Comparison of ENCODE assay signal across 8 cellular contexts in genomic region chr11:57566035-57566504, GRCh38. TPM values are rescaled to one million over a fixed set of nuclear protein-coding genes. Genes with fewer than 3 reads are reported as not detected.
DNase-seq lines count a peak whose midpoint lies in the region; ATAC-seq and TF ChIP-seq lines count a peak whose summit lies in the region.

No MANE protein-coding gene starts in this region.

- POLR2A ChIA-PET in activated CD8-positive, alpha-beta T cell treated with anti-CD3 and anti-CD28 coated beads for 36 hours (lab: Charles Lee): interaction anchor here (0.8 to 1.3 kb wide), 5 partner anchors 8 to 140 kb away, joined by 3 to 5 read pairs (median 3); partner anchors contain the start of gene CLP1

- no peaks in the 10 kb centered on the region for H3K36me3 ChIP-seq in neutrophil

- H3K36me3 Mint-ChIP-seq in activated CD8-positive, alpha-beta T cell treated with anti-CD3 and anti-CD28 coated beads for 36 hours (ENCODE audit: low read depth): peaks cover 25% of the 10 kb centered on the region

- intact Hi-C loops in activated CD8-positive, alpha-beta T cell treated with anti-CD3 and anti-CD28 coated beads for 36 hours (cut with micrococcal nuclease): no loop called here

- no peaks in the 10 kb centered on the region for H3K9me3 ChIP-seq in neutrophil

- H3K27ac Mint-ChIP-seq in activated CD8-positive, alpha-beta T cell treated with anti-CD3 and anti-CD28 coated beads for 36 hours: peak overlapping the region; percentile 98

- peak overlapping the region; percentile 88 for H3K27ac ChIP-seq in neutrophil

- peak overlapping the region; percentile 89 for H3K4me3 Mint-ChIP-seq in activated CD8-positive, alpha-beta T cell treated with anti-CD3 and anti-CD28 coated beads for 36 hours

- no peaks in the 10 kb centered on the region for H3K27me3 Mint-ChIP-seq in activated CD8-positive, alpha-beta T cell treated with anti-CD3 and anti-CD28 coated beads for 36 hours

- peaks cover 24 to 26% of the 10 kb centered on the region in 2 experiments for H3K4me1 ChIP-seq in neutrophil (ENCODE audit: control insufficient read depth in 1 of 2, insufficient read depth in 1 of 2, low read depth in 1 of 2, low read length in 1 of 2)

- peaks cover 39% of the 10 kb centered on the region for H3K4me1 Mint-ChIP-seq in activated CD8-positive, alpha-beta T cell treated with anti-CD3 and anti-CD28 coated beads for 36 hours (ENCODE audit: low read depth)

- peak overlapping the region; percentile 79 for H3K4me3 ChIP-seq in fibroblast of pulmonary artery (replicated peaks; ENCODE audit: low read depth, low read length)
- peak overlapping the region; percentile 86 to 96 for H3K4me3 ChIP-seq in neutrophil (ENCODE audit: low read depth in 1 of 2, low read length in 1 of 2)

- H3K9me3 Mint-ChIP-seq in activated CD8-positive, alpha-beta T cell treated with anti-CD3 and anti-CD28 coated beads for 36 hours: no peaks in the 10 kb centered on the region

- CTCF ChIA-PET in activated CD8-positive, alpha-beta T cell treated with anti-CD3 and anti-CD28 coated beads for 36 hours (lab: Charles Lee): interaction anchor here (0.7 to 2.1 kb wide), 3 partner anchors 39 to 78 kb away, joined by 3 to 7 read pairs (median 4); no protein-coding TSS in a partner anchor

- peak; percentile 33 for DNase-seq in activated CD4-positive, alpha-beta T cell treated with anti-CD3 and anti-CD28 coated beads for 48 hours
- no peak for DNase-seq in activated CD4-positive, alpha-beta T cell treated with anti-CD3 and anti-CD28 coated beads, Interleukin-2, amount 50 U/mL, for 4 hours
- DNase-seq in H4 (ENCODE audit: low spot score) (peak; percentile 62), Kasumi-1 (lab: John Stamatoyannopoulos, UW) (peak; percentile 24 to 61), fibroblast of pulmonary artery (ENCODE audit: low read depth) (peak; percentile 44), NCI-H82 treated with DMSO at 0.1 percent for 48 hours (lab: John Stamatoyannopoulos, UW; ENCODE audit: unreplicated experiment) (no peak)
- DNase-seq in activated CD8-positive, alpha-beta T cell treated with anti-CD3 and anti-CD28 coated beads for 36 hours: peak; percentile 44

- H3K27me3 ChIP-seq in neutrophil: no peaks in the 10 kb centered on the region

- peak; percentile 47 for ATAC-seq in activated CD8-positive, alpha-beta T cell treated with anti-CD3 and anti-CD28 coated beads for 36 hours

- TF ChIP-seq CTCF in activated CD8-positive, alpha-beta T cell treated with anti-CD3 and anti-CD28 coated beads for 36 hours (IDR thresholded peaks at IDR 0.05): no peak
- TF ChIP-seq CTCF in fibroblast of pulmonary artery (IDR thresholded peaks at IDR 0.05; ENCODE audit: low read length, missing control alignments): no peak
- TF ChIP-seq CTCF in neutrophil (IDR thresholded peaks at IDR 0.05): no peak

RNA-seq across cellular contexts. Expression of gene UBE2L6, which starts 1.4 kb away (rescaled TPM):
- 103 and 149 TPM in 2 replicates for total RNA-seq in H4 (2014; rRNA removed; shearing (Covaris generic))
- total RNA-seq in activated CD8-positive, alpha-beta T cell treated with anti-CD3 and anti-CD28 coated beads for 36 hours: 100 to 1,000 TPM; 148 to 159 TPM

RNA-seq across cellular contexts. Expression of gene SMTNL1, which starts 28.7 kb away (rescaled TPM):
- total RNA-seq in H4 (2014; rRNA removed; shearing (Covaris generic)): not detected in 2 replicates
- total RNA-seq in activated CD8-positive, alpha-beta T cell treated with anti-CD3 and anti-CD28 coated beads for 36 hours: not detected

RNA-seq across cellular contexts. Expression of gene SERPING1, which starts 31.4 kb away (rescaled TPM):
- 1.2 and 8.3 TPM in 2 replicates for total RNA-seq in H4 (2014; rRNA removed; shearing (Covaris generic))
- total RNA-seq in activated CD8-positive, alpha-beta T cell treated with anti-CD3 and anti-CD28 coated beads for 36 hours: not detected

RNA-seq across cellular contexts. Expression of gene TIMM10, which starts 35.5 kb away (rescaled TPM):
- total RNA-seq in H4 (2014; rRNA removed; shearing (Covaris generic)): 111 and 118 TPM in 2 replicates
- 10 to 100 TPM; 75.2 to 84.2 TPM for total RNA-seq in activated CD8-positive, alpha-beta T cell treated with anti-CD3 and anti-CD28 coated beads for 36 hours

RNA-seq across cellular contexts. Expression of gene SLC43A1, which starts 50.6 kb away (rescaled TPM):
- 3.5 and 6.0 TPM in 2 replicates for total RNA-seq in H4 (2014; rRNA removed; shearing (Covaris generic))
- total RNA-seq in activated CD8-positive, alpha-beta T cell treated with anti-CD3 and anti-CD28 coated beads for 36 hours: 10 to 100 TPM; 32.1 to 34.0 TPM

Comparison
In these comparisons a context has a peak if more than half of its experiments do, and no peak if none do; other contexts are left out.
1. DNase-seq: peak in activated CD4-positive, alpha-beta T cell treated with anti-CD3 and anti-CD28 coated beads for 48 hours (single experiment), H4 (single experiment), Kasumi-1 (2 of 2), activated CD8-positive, alpha-beta T cell treated with anti-CD3 and anti-CD28 coated beads for 36 hours (single experiment) and fibroblast of pulmonary artery (single experiment); none in activated CD4-positive, alpha-beta T cell treated with anti-CD3 and anti-CD28 coated beads, Interleukin-2, amount 50 U/mL, for 4 hours (0 of 2) and NCI-H82 treated with DMSO at 0.1 percent for 48 hours (single experiment).